ENCODE assay signal across 18 cellular contexts in the genomic region with DNA sequence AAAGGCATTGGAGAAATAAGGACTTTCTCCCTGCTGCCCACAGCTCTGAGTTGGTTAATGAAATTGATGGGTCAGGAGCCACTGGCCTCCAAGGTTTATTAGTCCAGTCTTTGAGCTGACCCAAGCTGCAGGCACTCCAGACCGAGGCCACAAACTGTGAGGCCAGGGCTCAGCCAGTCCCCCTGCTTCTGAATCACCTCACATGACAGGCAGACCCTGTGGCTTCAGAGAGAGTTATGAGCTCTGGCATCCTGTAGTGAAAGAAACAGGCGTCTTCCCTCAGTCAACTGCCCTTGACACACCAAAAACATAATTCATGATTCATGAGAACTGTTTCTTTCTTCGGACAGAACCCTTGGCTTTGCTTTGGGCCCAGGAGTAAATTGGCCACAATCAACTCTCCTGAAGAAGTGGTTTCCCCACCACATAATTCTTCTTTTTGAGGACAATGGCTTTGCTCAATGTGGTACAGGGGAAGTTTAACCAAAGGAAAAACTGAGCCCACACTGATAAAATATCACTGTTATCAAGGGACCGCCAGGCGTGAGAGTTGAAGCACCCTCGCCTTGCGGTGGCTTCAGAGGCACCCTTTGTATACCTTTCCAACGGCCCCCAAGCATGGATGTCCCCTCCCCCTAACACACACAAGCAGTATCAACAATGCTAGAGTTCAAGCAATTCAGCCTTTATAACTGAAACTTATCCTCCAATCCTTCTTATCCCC.
"Had no signal": no experiment of that assay in that cellular context is flagged by ENCODE, and none has a peak within 500 bp of the region (broad histone marks: within the 10 kb centered on the region; RNA-seq: fewer than 3 reads in every experiment).

No MANE protein-coding gene starts in this region.

- H3K4me3 ChIP-seq: body of pancreas, mucosa of descending colon, pancreas, sigmoid colon, spleen had no signal

- FAIRE-seq: pancreas, TTC549 had no signal

- DNase-seq: activated CD4-positive, alpha-beta T cell treated with anti-CD3 and anti-CD28 coated beads, Interleukin-2, amount 10 ng/mL, durations not matched to agents 7 days and 5 days; activated CD8-positive, alpha-beta T cell treated with anti-CD3 and anti-CD28 coated beads, Interleukin-2, amount 10 ng/mL, durations not matched to agents 7 days and 5 days; activated naive CD4-positive, alpha-beta T cell treated with anti-CD3 and anti-CD28 coated beads for 36 hours; activated T-cell treated with anti-CD3 and anti-CD28 coated beads, Interleukin-2, amount 50 U/mL, for 4 hours; body of pancreas; dermis blood vessel endothelial cell; effector memory CD8-positive, alpha-beta T cell; foreskin melanocyte; head of caudate nucleus; kidney glomerular epithelial cell; mucosa of descending colon; naive B cell; pancreas; sigmoid colon; spleen; stimulated activated CD4-positive, alpha-beta T cell treated with anti-CD3 and anti-CD28 coated beads, Interleukin-4, amount 100 ng/mL, for 4 hours; T-helper 17 cell had no signal

- H3K4me1 ChIP-seq: body of pancreas, pancreas, sigmoid colon, spleen had no signal

- H3K27ac ChIP-seq: body of pancreas, pancreas, sigmoid colon, spleen had no signal

- H3K9me3 ChIP-seq: body of pancreas, mucosa of descending colon, pancreas, sigmoid colon, spleen had no signal

- H3K36me3 ChIP-seq: pancreas, sigmoid colon, spleen had no signal

- H3K27me3 ChIP-seq: body of pancreas, pancreas, sigmoid colon had no signal
